8 cellular contexts compared by ENCODE assay signal in genomic region chr19:54136864-54137113, GRCh38. TPM values are rescaled to one million over a fixed set of nuclear protein-coding genes. Genes with fewer than 3 reads are reported as not detected.
A peak's percentile ranks its signal among the peaks of the same experiment; 100 is the strongest.
DNase-seq lines count a peak whose midpoint lies in the region; ATAC-seq and TF ChIP-seq lines count a peak whose summit lies in the region.

No MANE protein-coding gene starts in this region.

- no peaks in the 10 kb centered on the region for H3K9me3 Mint-ChIP-seq in stimulated activated effector memory CD8-positive, alpha-beta T cell treated with anti-CD3 and anti-CD28 coated beads, Interleukin-12 subunit alpha, Interleukin-12 subunit beta, amount 100 ng/mL, for 72 hours

- 1% methylated on average over 9 of the region's 11 CpGs for WGBS in SK-N-SH (ENCODE audit: low lambda C conversion rate)
- 0% methylated on average over 9 to 10 of the region's 11 CpGs for WGBS in gastroesophageal sphincter (ENCODE audit: low coverage in 1 of 2), 2 donors

- no peak for ATAC-seq in gastroesophageal sphincter
- no peak for ATAC-seq in stimulated activated effector memory CD8-positive, alpha-beta T cell treated with anti-CD3 and anti-CD28 coated beads, Interleukin-12 subunit alpha, Interleukin-12 subunit beta, amount 100 ng/mL, for 72 hours

- H3K4me1 ChIP-seq in SK-N-SH (ENCODE audit: control insufficient read depth in 1 of 2, insufficient read depth in 2 of 2, low read depth in 1 of 2, low read length in 1 of 2) (peaks cover 0 to 24% of the 10 kb centered on the region in 2 experiments; a peak in 1 of 4 replicates), gastroesophageal sphincter (peaks cover 2 to 49% (median 28%) of the 10 kb centered on the region in 3 donors)

- POLR2A ChIA-PET in SK-N-SH (lab: Yijun Ruan, JAX), result interaction anchor here (0.6 to 3.0 kb wide), 9 partner anchors 11 to 616 kb away, joined by 3 to 30 read pairs (median 3); partner anchors contain the start of genes LENG1, MBOAT7, PRPF31 and TFPT

- no peaks in the 10 kb centered on the region for H3K27me3 ChIP-seq in SK-N-SH (ENCODE audit: insufficient read depth)
- H3K27me3 ChIP-seq in gastroesophageal sphincter, result no peaks in the 10 kb centered on the region

- H3K4me2 ChIP-seq in SK-N-SH, result peak overlapping the region; percentile 99

- peaks cover 34% of the 10 kb centered on the region for H4K20me1 ChIP-seq in SK-N-SH (ENCODE audit: insufficient read depth)

- DNase-seq in SK-N-SH, result no peak
- no peak for DNase-seq in stimulated activated effector memory CD8-positive, alpha-beta T cell treated with anti-CD3 and anti-CD28 coated beads, Interleukin-12 subunit alpha, Interleukin-12 subunit beta, amount 100 ng/mL, for 72 hours (ENCODE audit: low spot score in 2 of 2)
- DNase-seq in NCI-H226, result no peak
- DNase-seq in OCI-M1 (lab: John Stamatoyannopoulos, UW), result no peak
- no peak for DNase-seq in NCI-H345 treated with DMSO at 0.1 percent for 48 hours (lab: John Stamatoyannopoulos, UW; ENCODE audit: unreplicated experiment)
- no peak for DNase-seq in mesenteric fat pad (ENCODE audit: low spot score)

- H3K9ac ChIP-seq in SK-N-SH, result peak overlapping the region; percentile 51; the same call in 1 of the 2 replicates

- CTCF ChIA-PET in SK-N-SH (lab: Yijun Ruan, JAX), result interaction anchor here (1.1 kb wide), 1 partner anchor 19 kb away, joined by 3 read pairs; no protein-coding TSS in a partner anchor

- TF ChIP-seq POLR2A in GM19193 (IDR thresholded peaks at IDR 0.05; ENCODE audit: extremely low read depth, insufficient read depth, insufficient read length) (peak; percentile 79), gastroesophageal sphincter (IDR thresholded peaks at IDR 0.05) (no peak)

- peak overlapping the region; percentile 99 for H3K27ac Mint-ChIP-seq in stimulated activated effector memory CD8-positive, alpha-beta T cell treated with anti-CD3 and anti-CD28 coated beads, Interleukin-12 subunit alpha, Interleukin-12 subunit beta, amount 100 ng/mL, for 72 hours

- peak overlapping the region; percentile 62 to 71 for H3K4me3 ChIP-seq in SK-N-SH (ENCODE audit: low read depth in 2 of 2, low read length in 1 of 2)
- H3K4me3 ChIP-seq in gastroesophageal sphincter, result peak overlapping the region; percentile 36 to 52

- peaks cover 46% of the 10 kb centered on the region for H3K4me1 Mint-ChIP-seq in stimulated activated effector memory CD8-positive, alpha-beta T cell treated with anti-CD3 and anti-CD28 coated beads, Interleukin-12 subunit alpha, Interleukin-12 subunit beta, amount 100 ng/mL, for 72 hours

- H3K9me3 ChIP-seq in SK-N-SH, result no peaks in the 10 kb centered on the region
- no peaks in the 10 kb centered on the region for H3K9me3 ChIP-seq in gastroesophageal sphincter

- TF ChIP-seq EP300 in SK-N-SH (IDR thresholded peaks at IDR 0.05; ENCODE audit: borderline replicate concordance in 1 of 2, low read depth in 1 of 2, low read length in 1 of 2), result no peak
- TF ChIP-seq EP300 in gastroesophageal sphincter (IDR thresholded peaks at IDR 0.05), result no peak

- H3K9me2 ChIP-seq in SK-N-SH, result no peaks in the 10 kb centered on the region

- H3K36me3 Mint-ChIP-seq in stimulated activated effector memory CD8-positive, alpha-beta T cell treated with anti-CD3 and anti-CD28 coated beads, Interleukin-12 subunit alpha, Interleukin-12 subunit beta, amount 100 ng/mL, for 72 hours, result peaks cover 33% of the 10 kb centered on the region

- no peak for TF ChIP-seq RAD21 in SK-N-SH (IDR thresholded peaks at IDR 0.05; ENCODE audit: low read length)

- H3K36me3 ChIP-seq in SK-N-SH (replicated peaks in 1 of 2; ENCODE audit: control insufficient read depth in 1 of 2, insufficient read depth in 2 of 2, low read length in 1 of 2) (peaks cover 4 to 22% of the 10 kb centered on the region in 2 experiments), gastroesophageal sphincter (peaks cover 0 to 29% of the 10 kb centered on the region in 2 donors)

- TF ChIP-seq CTCF in SK-N-SH (IDR thresholded peaks at IDR 0.05), result no peak
- TF ChIP-seq CTCF in gastroesophageal sphincter (IDR thresholded peaks at IDR 0.05), result no peak

- H3K27ac ChIP-seq in SK-N-SH (ENCODE audit: low read depth in 2 of 2, low read length in 1 of 2) (peak overlapping the region; percentile 41 to 72; a peak in 3 of 4 replicates), gastroesophageal sphincter (peak overlapping the region in 3 of 4 donors; percentile 29 to 80 (median 67))

- peak overlapping the region; percentile 98 for H3K4me3 Mint-ChIP-seq in stimulated activated effector memory CD8-positive, alpha-beta T cell treated with anti-CD3 and anti-CD28 coated beads, Interleukin-12 subunit alpha, Interleukin-12 subunit beta, amount 100 ng/mL, for 72 hours

- H2AFZ ChIP-seq in SK-N-SH (ENCODE audit: low read depth), result peak overlapping the region; percentile 87

- no peaks in the 10 kb centered on the region for H3F3A ChIP-seq in SK-N-SH (replicated peaks; ENCODE audit: insufficient read depth)

- peaks cover 42% of the 10 kb centered on the region for H3K79me2 ChIP-seq in SK-N-SH (ENCODE audit: insufficient read depth)

TF ChIP-seq in SK-N-SH, 30 proteins besides CTCF, POLR2A, EP300 and RAD21:
- TF ChIP-seq, protein P1, sequence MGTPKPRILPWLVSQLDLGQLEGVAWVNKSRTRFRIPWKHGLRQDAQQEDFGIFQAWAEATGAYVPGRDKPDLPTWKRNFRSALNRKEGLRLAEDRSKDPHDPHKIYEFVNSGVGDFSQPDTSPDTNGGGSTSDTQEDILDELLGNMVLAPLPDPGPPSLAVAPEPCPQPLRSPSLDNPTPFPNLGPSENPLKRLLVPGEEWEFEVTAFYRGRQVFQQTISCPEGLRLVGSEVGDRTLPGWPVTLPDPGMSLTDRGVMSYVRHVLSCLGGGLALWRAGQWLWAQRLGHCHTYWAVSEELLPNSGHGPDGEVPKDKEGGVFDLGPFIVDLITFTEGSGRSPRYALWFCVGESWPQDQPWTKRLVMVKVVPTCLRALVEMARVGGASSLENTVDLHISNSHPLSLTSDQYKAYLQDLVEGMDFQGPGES (IDR thresholded peaks at IDR 0.05; ENCODE audit: low read depth, low read length), result peak; percentile 24; the same call in 1 of the 2 replicates
- TF ChIP-seq POLR2AphosphoS5 (IDR thresholded peaks at IDR 0.05; ENCODE audit: low read depth, low read length) (peak; percentile 39; the same call in 1 of the 2 replicates), MXI1 (IDR thresholded peaks at IDR 0.05; ENCODE audit: low read depth, low read length) (peak; percentile 67; the same call in 1 of the 2 replicates), TAF1 (IDR thresholded peaks at IDR 0.05; ENCODE audit: borderline replicate concordance, low read depth, low read length) (0 out of 2 replicates have a peak, but pooled peaks have one; percentile 40), RCOR1 (IDR thresholded peaks at IDR 0.05; ENCODE audit: low read length) (no peak; the same call in 1 of the 2 replicates), MEF2A (IDR thresholded peaks at IDR 0.05; ENCODE audit: borderline replicate concordance, low read depth) (no peak)

RNA-seq across cellular contexts. Expression of gene CNOT3, which starts 0.8 kb away (rescaled TPM):
- 7.1 and 14.2 TPM in 2 replicates for polyA plus RNA-seq in SK-N-SH (2012; rRNA removed)
- 17.0 and 19.2 TPM in 2 replicates for polyA plus RNA-seq in SK-N-SH (2012; cell fraction: cytosol; rRNA removed)
- polyA plus RNA-seq in SK-N-SH (2012; cell fraction: nucleus; rRNA removed), result 32.8 and 34.3 TPM in 2 replicates
- 10 to 100 TPM; 14.7 to 32.4 (median 23.1) TPM for total RNA-seq in gastroesophageal sphincter
- total RNA-seq in mesenteric fat pad, result 31.5 TPM

RNA-seq across cellular contexts. Expression of gene PRPF31, which starts 21.2 kb away (rescaled TPM):
- 72.2 and 81.0 TPM in 2 replicates for polyA plus RNA-seq in SK-N-SH (2012; rRNA removed)
- polyA plus RNA-seq in SK-N-SH (2012; cell fraction: cytosol; rRNA removed), result 57.6 and 69.5 TPM in 2 replicates
- polyA plus RNA-seq in SK-N-SH (2012; cell fraction: nucleus; rRNA removed), result 129 and 133 TPM in 2 replicates
- total RNA-seq in gastroesophageal sphincter (10 to 100 TPM; 51.6 to 67.1 (median 53.8) TPM), mesenteric fat pad (45.5 TPM)

RNA-seq across cellular contexts. Expression of gene TFPT, which starts 21.3 kb away (rescaled TPM):
- 39.8 and 49.7 TPM in 2 replicates for polyA plus RNA-seq in SK-N-SH (2012; rRNA removed)
- 34.0 and 36.9 TPM in 2 replicates for polyA plus RNA-seq in SK-N-SH (2012; cell fraction: cytosol; rRNA removed)
- polyA plus RNA-seq in SK-N-SH (2012; cell fraction: nucleus; rRNA removed), result 27.1 and 39.4 TPM in 2 replicates
- total RNA-seq in gastroesophageal sphincter, result 10 to 100 TPM; 12.5 to 20.9 (median 15.2) TPM
- 16.7 TPM for total RNA-seq in mesenteric fat pad

RNA-seq across cellular contexts. Expression of gene LENG1, which starts 22.7 kb away (rescaled TPM):
- 7.7 and 11.4 TPM in 2 replicates for polyA plus RNA-seq in SK-N-SH (2012; rRNA removed)
- polyA plus RNA-seq in SK-N-SH (2012; cell fraction: cytosol; rRNA removed), result 8.3 and 8.4 TPM in 2 replicates
- polyA plus RNA-seq in SK-N-SH (2012; cell fraction: nucleus; rRNA removed), result 7.5 and 10.1 TPM in 2 replicates
- total RNA-seq in gastroesophageal sphincter, result 10 to 100 TPM in 3 of 4 donors, 1 to 10 TPM in 1; 8.2 to 12.8 (median 11.1) TPM
- total RNA-seq in mesenteric fat pad, result 4.4 TPM

RNA-seq across cellular contexts. Expression of gene NDUFA3, which starts 34.1 kb away (rescaled TPM):
- polyA plus RNA-seq in SK-N-SH (2012; rRNA removed), result 71.5 and 87.0 TPM in 2 replicates
- polyA plus RNA-seq in SK-N-SH (2012; cell fraction: cytosol; rRNA removed), result 53.0 and 62.3 TPM in 2 replicates
- polyA plus RNA-seq in SK-N-SH (2012; cell fraction: nucleus; rRNA removed), result 37.8 and 38.0 TPM in 2 replicates
- total RNA-seq in gastroesophageal sphincter (10 to 100 TPM; 14.2 to 37.7 (median 21.5) TPM), mesenteric fat pad (113 TPM)
